In the genomic region with DNA sequence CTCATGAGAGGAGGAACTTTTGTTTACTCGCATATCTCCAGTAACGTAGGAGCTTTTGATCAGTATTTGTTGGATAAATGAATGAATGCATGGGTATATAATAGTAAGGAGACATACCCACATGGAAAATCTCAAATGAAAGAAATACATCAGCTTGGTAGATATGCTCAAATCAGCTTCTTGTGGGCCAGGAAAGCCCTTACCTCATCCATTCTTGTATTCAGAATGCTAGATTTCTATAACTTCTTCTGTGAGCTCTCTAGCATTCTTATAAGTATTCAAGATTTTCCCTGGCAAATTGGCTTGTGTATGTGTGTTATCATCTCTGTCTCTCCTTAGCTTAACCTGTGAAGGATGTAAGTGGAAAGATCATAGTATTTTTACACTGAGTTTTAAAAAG, we compare ENCODE assay signal across 8 cellular contexts.
DNase-seq lines count a peak whose midpoint lies in the region; ATAC-seq and TF ChIP-seq lines count a peak whose summit lies in the region.

No MANE protein-coding gene starts in this region.

- no peaks in the 10 kb centered on the region for H3K9me3 ChIP-seq in ES-I3 (ENCODE audit: control insufficient read depth, insufficient read depth, low read length)

- peaks cover 70% of the 10 kb centered on the region for H3K4me1 Mint-ChIP-seq in brain
- H3K4me1 Mint-ChIP-seq in nephron: peaks cover 49% of the 10 kb centered on the region

- peaks cover 0 to 5% (median 3%) of the 10 kb centered on the region in 5 experiments for H3K9me3 Mint-ChIP-seq in brain
- H3K9me3 Mint-ChIP-seq in nephron: no peaks in the 10 kb centered on the region

- H3K4me3 ChIP-seq in NB4 (ENCODE audit: low read depth, low read length): peak overlapping the region; percentile 57

- TF ChIP-seq POLR2A in NB4 (IDR thresholded peaks at IDR 0.05; ENCODE audit: extremely low read depth, insufficient read length): no peak

- H3K4me1 ChIP-seq in ES-I3 (ENCODE audit: insufficient read depth, low read length): no peaks in the 10 kb centered on the region

- no peaks in the 10 kb centered on the region for H3K36me3 Mint-ChIP-seq in brain
- H3K36me3 Mint-ChIP-seq in nephron (ENCODE audit: low read depth): no peaks in the 10 kb centered on the region

- H3K4me3 Mint-ChIP-seq in brain (peak overlapping the region; percentile 89 to 98 (median 96)), nephron (peak overlapping the region; percentile 94 to 98 (median 96))

- H3K9ac ChIP-seq in ES-I3 (ENCODE audit: low read depth, low read length): peak overlapping the region; percentile 75

- peak overlapping the region; percentile 63 to 98 (median 96) for H3K27ac Mint-ChIP-seq in brain
- peak overlapping the region; percentile 97 to 99 (median 98) for H3K27ac Mint-ChIP-seq in nephron

- H3K36me3 ChIP-seq in ES-I3 (ENCODE audit: insufficient read depth, low read length): no peaks in the 10 kb centered on the region

- H3K27me3 Mint-ChIP-seq in brain (peaks cover 19% of the 10 kb centered on the region), nephron (ENCODE audit: low read depth) (no peaks in the 10 kb centered on the region)

- peak; percentile 37 for DNase-seq in NB4 (ENCODE audit: low read depth)
- DNase-seq in medulla oblongata (ENCODE audit: extremely low spot score): no peak
- no peak for DNase-seq in germinal center (ENCODE audit: low spot score)
- no peak for DNase-seq in activated CD4-positive, CD25-positive, alpha-beta regulatory T cell (lab: John Stamatoyannopoulos, UW)

- no peak for TF ChIP-seq CTCF in NB4 (IDR thresholded peaks at IDR 0.05; ENCODE audit: low read depth, low read length)
- TF ChIP-seq CTCF in brain (conservative IDR thresholded peaks at IDR 0.05): no peak
- TF ChIP-seq CTCF in nephron (IDR thresholded peaks at IDR 0.05; ENCODE audit: unreplicated experiment in 3 of 3): no peak

- ATAC-seq in HG03045 (IDR thresholded peaks at IDR 0.05; ENCODE audit: unreplicated experiment): no peak
